ENCODE assay signal across 7 cellular contexts in genomic region chr3:10437995-10438901, GRCh38.
DNase-seq lines count a peak whose midpoint lies in the region; ATAC-seq and TF ChIP-seq lines count a peak whose summit lies in the region.

No MANE protein-coding gene starts in this region.

- TF ChIP-seq CTCF in NB4 (IDR thresholded peaks at IDR 0.05; ENCODE audit: low read depth, low read length) (no peak), osteoblast (IDR thresholded peaks at IDR 0.05; ENCODE audit: extremely low read depth, low read depth, low read length) (no peak)

- H4K20me1 ChIP-seq in osteoblast (ENCODE audit: insufficient read depth, low read length) = no peaks in the 10 kb centered on the region

- H2AFZ ChIP-seq in osteoblast (ENCODE audit: low read length) = peak overlapping the region; percentile 44

- DNase-seq in EL = peak; percentile 92
- DNase-seq in NB4 (ENCODE audit: low read depth) = peak; percentile 49
- DNase-seq in brain pericyte (ENCODE audit: low read depth, low spot score) = peak; percentile 63
- peak; percentile 95 for DNase-seq in osteoblast (ENCODE audit: insufficient read length, low spot score, missing footprints)
- DNase-seq in DMS79 treated with DMSO at 0.1 percent for 48 hours (lab: John Stamatoyannopoulos, UW) = no peak

- H3K4me1 ChIP-seq in osteoblast (ENCODE audit: insufficient read depth, low read length) = peaks cover 38% of the 10 kb centered on the region

- no peak overlapping the region for H3K4me3 ChIP-seq in NB4 (ENCODE audit: low read depth, low read length)
- H3K4me3 ChIP-seq in osteoblast (ENCODE audit: insufficient read depth, low read length) = peak overlapping the region; percentile 7

- no peak for ATAC-seq in GM18907 (IDR thresholded peaks at IDR 0.05; ENCODE audit: unreplicated experiment)
- ATAC-seq in HG03521 (IDR thresholded peaks at IDR 0.05; ENCODE audit: unreplicated experiment) = no peak

- H3K79me2 ChIP-seq in osteoblast (ENCODE audit: insufficient read depth, low read length) = no peaks in the 10 kb centered on the region

- no peaks in the 10 kb centered on the region for H3K9me3 ChIP-seq in osteoblast (ENCODE audit: low read depth, low read length)

- H3K27me3 ChIP-seq in osteoblast (ENCODE audit: insufficient read depth, low read length) = no peaks in the 10 kb centered on the region

- H3K36me3 ChIP-seq in osteoblast (ENCODE audit: insufficient read depth, low read length) = no peaks in the 10 kb centered on the region

- no peak for TF ChIP-seq POLR2A in NB4 (IDR thresholded peaks at IDR 0.05; ENCODE audit: extremely low read depth, insufficient read length)

- H3K27ac ChIP-seq in osteoblast (ENCODE audit: low read depth, low read length) = peak overlapping the region; percentile 77

- H3K4me2 ChIP-seq in osteoblast (ENCODE audit: insufficient read depth, low read length) = peak overlapping the region; percentile 20
